Comparison of ENCODE assay signal across 19 cellular contexts in genomic region chr10:23358357-23358756, GRCh38. TPM values are rescaled to one million over a fixed set of nuclear protein-coding genes. Genes with fewer than 3 reads are reported as not detected.
DNase-seq lines count a peak whose midpoint lies in the region; ATAC-seq and TF ChIP-seq lines count a peak whose summit lies in the region.
"Had no signal": no experiment of that assay in that cellular context is flagged by ENCODE, and none has a peak within 500 bp of the region (broad histone marks: within the 10 kb centered on the region; RNA-seq: fewer than 3 reads in every experiment).

No MANE protein-coding gene starts in this region.

- no peak for DNase-seq in BJ (ENCODE audit: low read depth)
- peak in 1 of 2 donors; percentile 25 for DNase-seq in cardiac fibroblast (ENCODE audit: low read depth in 2 of 2)
- peak; percentile 45 for DNase-seq in iPS-NIHi7 (ENCODE audit: extremely low spot score)
- no peak for DNase-seq in SKM-1 treated with dmso at 0.1 percent for 144 hours (lab: John Stamatoyannopoulos, UW; ENCODE audit: unreplicated experiment)
- DNase-seq in NOMO-1 (lab: John Stamatoyannopoulos, UW; ENCODE audit: unreplicated experiment in 2 of 2), result no peak
- no peak for DNase-seq in T-helper 2 cell
- DNase-seq: activated CD8-positive, alpha-beta memory T cell treated with anti-CD3 and anti-CD28 coated beads for 24 hours; activated effector memory CD4-positive, alpha-beta T cell treated with Interleukin-2 at 50 U/mL for 16 hours; aorta; BE2C; dermis blood vessel endothelial cell; GOT3; mammary epithelial cell; MM.1S; NCI-H2081; retina had no signal

- H3K4me1 ChIP-seq in HEK293 (ENCODE audit: control insufficient read depth, insufficient read depth, low read length), result no peaks in the 10 kb centered on the region
- H3K4me1 ChIP-seq: BE2C had no signal

- CTCF ChIA-PET in BJ (lab: Yijun Ruan, JAX), result interaction anchor here (0.5 to 1.5 kb wide), 5 partner anchors 9 to 48 kb away, joined by 3 to 5 read pairs (median 3); no protein-coding TSS in a partner anchor
- CTCF ChIA-PET in HEK293 (lab: Yijun Ruan, JAX), result interaction anchor here (1.0 to 1.3 kb wide), 3 partner anchors 18 to 43 kb away, joined by 3 read pairs; no protein-coding TSS in a partner anchor

- TF ChIP-seq CTCF in BJ (IDR thresholded peaks at IDR 0.05; ENCODE audit: insufficient read depth, low read depth, low read length), result peak; percentile 28; the same call in 1 of the 2 replicates
- TF ChIP-seq CTCF in HEK293 (tag by site-specific recombination; IDR thresholded peaks at IDR 0.05), result no peak
- peak; percentile 20 for TF ChIP-seq CTCF in cardiac fibroblast (IDR thresholded peaks at IDR 0.05; ENCODE audit: low read depth, low read length)

- POLR2A ChIA-PET in BJ (lab: Charles Lee) (no interaction called here), HEK293 (lab: Yijun Ruan, JAX) (no interaction called here)

- H3K27me3 ChIP-seq in BJ (ENCODE audit: control insufficient read depth, insufficient read depth, low read length), result no peaks in the 10 kb centered on the region
- H3K27me3 ChIP-seq: BE2C had no signal

- no peaks in the 10 kb centered on the region for H3K36me3 ChIP-seq in BJ (ENCODE audit: control insufficient read depth, insufficient read depth, low read length)
- no peaks in the 10 kb centered on the region for H3K36me3 ChIP-seq in HEK293 (ENCODE audit: control insufficient read depth in 2 of 2, insufficient read depth in 1 of 2, low read length in 2 of 2)
- H3K36me3 ChIP-seq: BE2C had no signal

- H3K4me3 ChIP-seq in BJ (ENCODE audit: low read depth, low read length) (no peak overlapping the region), HEK293 (ENCODE audit: low read depth, low read length) (no peak overlapping the region), cardiac fibroblast (replicated peaks in 1 of 2; ENCODE audit: low read depth in 2 of 2, low read length in 2 of 2) (no peak overlapping the region)

- ATAC-seq in GM21786 (IDR thresholded peaks at IDR 0.05; ENCODE audit: unreplicated experiment), result no peak
- ATAC-seq: Panc1 had no signal

- H3K27ac ChIP-seq in HEK293 (ENCODE audit: extremely low read depth, low read depth, low read length), result no peak overlapping the region

- H3K9me3 ChIP-seq in HEK293 (ENCODE audit: control insufficient read depth, insufficient read depth, low read depth, low read length), result no peaks in the 10 kb centered on the region
- H3K9me3 ChIP-seq: BE2C had no signal

TF ChIP-seq in HEK293, 187 proteins besides CTCF, POLR2A, EP300 and RAD21:
- TF ChIP-seq SCRT2 (tag by site-specific recombination; IDR thresholded peaks at IDR 0.05), result no peak
- TF ChIP-seq ZSCAN5A (tag by site-specific recombination; IDR thresholded peaks at IDR 0.05), result no peak
- TF ChIP-seq ZNF654 (tag by site-specific recombination; IDR thresholded peaks at IDR 0.05; ENCODE audit: low read depth), result 0 out of 2 replicates have a peak, but pooled peaks have one; percentile 11

RNA-seq across cellular contexts. Expression of gene C10orf67, which starts 13.8 kb away (rescaled TPM):
- 0.10 and 0.15 TPM in 2 replicates for polyA plus RNA-seq in BJ (2011; rRNA removed)
- polyA minus RNA-seq in BJ (2011; rRNA and poly(A)+ RNA removed), result 0.26 TPM in 1 of 2 replicates, not detected in the other
- polyA plus RNA-seq: aorta had no signal
